8 cellular contexts compared by ENCODE assay signal in the genomic region with DNA sequence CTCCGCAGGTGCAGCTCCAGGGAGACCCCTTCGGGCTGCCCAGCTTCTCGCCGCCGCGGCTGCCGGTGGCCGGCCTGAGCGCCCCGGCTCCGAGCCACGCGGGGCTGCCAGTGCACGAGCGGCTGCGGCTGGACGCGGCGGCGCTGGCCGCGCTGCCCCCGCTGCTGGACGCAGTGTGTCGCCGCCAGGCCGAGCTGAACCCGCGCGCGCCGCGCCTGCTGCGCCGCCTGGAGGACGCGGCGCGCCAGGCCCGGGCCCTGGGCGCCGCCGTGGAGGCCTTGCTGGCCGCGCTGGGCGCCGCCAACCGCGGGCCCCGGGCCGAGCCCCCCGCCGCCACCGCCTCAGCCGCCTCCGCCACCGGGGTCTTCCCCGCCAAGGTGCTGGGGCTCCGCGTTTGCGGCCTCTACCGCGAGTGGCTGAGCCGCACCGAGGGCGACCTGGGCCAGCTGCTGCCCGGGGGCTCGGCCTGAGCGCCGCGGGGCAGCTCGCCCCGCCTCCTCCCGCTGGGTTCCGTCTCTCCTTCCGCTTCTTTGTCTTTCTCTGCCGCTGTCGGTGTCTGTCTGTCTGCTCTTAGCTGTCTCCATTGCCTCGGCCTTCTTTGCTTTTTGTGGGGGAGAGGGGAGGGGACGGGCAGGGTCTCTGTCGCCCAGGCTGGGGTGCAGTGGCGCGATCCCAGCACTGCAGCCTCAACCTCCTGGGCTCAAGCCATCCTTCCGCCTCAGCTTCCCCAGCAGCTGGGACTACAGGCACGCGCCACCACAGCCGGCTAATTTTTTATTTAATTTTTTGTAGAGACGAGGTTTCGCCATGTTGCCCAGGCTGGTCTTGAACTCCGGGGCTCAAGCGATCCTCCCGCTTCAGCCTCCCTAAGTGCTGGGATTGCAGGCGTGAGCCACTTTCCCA. TPM values are rescaled to one million over a fixed set of nuclear protein-coding genes. Genes with fewer than 3 reads are reported as not detected.
DNase-seq lines count a peak whose midpoint lies in the region; ATAC-seq and TF ChIP-seq lines count a peak whose summit lies in the region.

No MANE protein-coding gene starts in this region.

- H3K9me3 ChIP-seq in OCI-LY7 (ENCODE audit: low read length) (no peaks in the 10 kb centered on the region; the same call in 1 of the 2 replicates), neutrophil (no peaks in the 10 kb centered on the region), aorta (ENCODE audit: control insufficient read depth, low read length) (no peaks in the 10 kb centered on the region)

- peak overlapping the region; percentile 91 for H3K4me3 Mint-ChIP-seq in glutamatergic neuron (ENCODE audit: unreplicated experiment)

- intact Hi-C loops in OCI-LY7 (cut with micrococcal nuclease; ENCODE audit: unreplicated experiment), result no loop called here
- intact Hi-C loops in aorta (cut with DNase I), result loop anchor here in 1 of 2 donors (5.0 kb wide), 1 partner anchor 55 kb away; no protein-coding TSS in a partner anchor

- peak overlapping the region; percentile 44 for H2AFZ ChIP-seq in OCI-LY7 (ENCODE audit: low read length)

- DNase-seq in SHP77 (lab: John Stamatoyannopoulos, UW) (peak; percentile 35 to 45), SHP77 treated with DMSO at 0.1 percent for 48 hours (lab: John Stamatoyannopoulos, UW) (no peak), OCI-LY7 (ENCODE audit: low spot score) (no peak), glutamatergic neuron (peak; percentile 79), aorta (peak; percentile 79 to 91)
- DNase-seq in activated naive CD4-positive, alpha-beta T cell treated with anti-CD3 and anti-CD28 coated beads, Interleukin-2, amount 50 U/mL, for 72 hours (ENCODE audit: low spot score in 2 of 2), result peak; percentile 72 to 81

- TF ChIP-seq CTCF in OCI-LY7 (conservative IDR thresholded peaks at IDR 0.05; ENCODE audit: low read length) (no peak), glutamatergic neuron (IDR thresholded peaks at IDR 0.05; ENCODE audit: partially characterized antibody, unreplicated experiment) (peak; percentile 27), neutrophil (IDR thresholded peaks at IDR 0.05) (peak; percentile 43)

- H3K36me3 Mint-ChIP-seq in activated naive CD4-positive, alpha-beta T cell treated with anti-CD3 and anti-CD28 coated beads, Interleukin-2, amount 50 U/mL, for 72 hours, result peaks cover 5 to 8% of the 10 kb centered on the region in 2 donors
- H3K36me3 Mint-ChIP-seq in glutamatergic neuron (ENCODE audit: unreplicated experiment), result no peaks in the 10 kb centered on the region

- no TSS peak for BruUV-seq in OCI-LY7 (replicated peaks; lab: Mats Ljungman, UMichigan)

- peak overlapping the region; percentile 92 to 99 for H3K27ac Mint-ChIP-seq in activated naive CD4-positive, alpha-beta T cell treated with anti-CD3 and anti-CD28 coated beads, Interleukin-2, amount 50 U/mL, for 72 hours
- H3K27ac Mint-ChIP-seq in glutamatergic neuron (ENCODE audit: unreplicated experiment), result peak overlapping the region; percentile 97

- H3K4me1 ChIP-seq in OCI-LY7 (ENCODE audit: insufficient read depth, low read length, poor library complexity, severe bottlenecking), result peaks cover 39% of the 10 kb centered on the region
- peaks cover 46 to 47% of the 10 kb centered on the region in 2 experiments for H3K4me1 ChIP-seq in neutrophil (ENCODE audit: control insufficient read depth in 1 of 2, insufficient read depth in 1 of 2, low read depth in 1 of 2, low read length in 1 of 2)
- no peaks in the 10 kb centered on the region for H3K4me1 ChIP-seq in aorta (ENCODE audit: control insufficient read depth in 1 of 2, insufficient read depth in 2 of 2, low read length in 2 of 2)

- CTCF ChIA-PET in OCI-LY7 (lab: Charles Lee; ENCODE audit: unreplicated experiment), result no interaction called here

- H3K4me1 Mint-ChIP-seq in glutamatergic neuron (ENCODE audit: low read depth, unreplicated experiment), result peaks cover 5% of the 10 kb centered on the region

- 11 to 16% methylated on average over 46 to 93 of the region's 93 CpGs for WGBS in aorta, 2 donors

- peak; percentile 73 for ATAC-seq in HG02870 (IDR thresholded peaks at IDR 0.05; ENCODE audit: unreplicated experiment)
- peak; percentile 91 to 93 for ATAC-seq in activated naive CD4-positive, alpha-beta T cell treated with anti-CD3 and anti-CD28 coated beads, Interleukin-2, amount 50 U/mL, for 72 hours
- peak; percentile 82 for ATAC-seq in aorta (ENCODE audit: low FRiP score)

- H3K9me3 Mint-ChIP-seq in activated naive CD4-positive, alpha-beta T cell treated with anti-CD3 and anti-CD28 coated beads, Interleukin-2, amount 50 U/mL, for 72 hours, result peaks cover 3 to 5% of the 10 kb centered on the region in 2 donors
- peaks cover 8% of the 10 kb centered on the region for H3K9me3 Mint-ChIP-seq in glutamatergic neuron (ENCODE audit: unreplicated experiment)

- no peaks in the 10 kb centered on the region for H3K9me2 ChIP-seq in OCI-LY7 (ENCODE audit: insufficient read depth, low read length)

- H3K4me3 ChIP-seq in OCI-LY7 (ENCODE audit: low read depth, low read length, poor library complexity, severe bottlenecking) (no peak overlapping the region), neutrophil (ENCODE audit: low read depth in 1 of 2, low read length in 1 of 2) (peak overlapping the region; percentile 68 to 74), aorta (ENCODE audit: low read length in 2 of 2) (peak overlapping the region; percentile 50 to 80)

- H3K27ac ChIP-seq in OCI-LY7 (ENCODE audit: low read depth, low read length, poor library complexity, severe bottlenecking) (no peak overlapping the region), neutrophil (peak overlapping the region; percentile 89), aorta (ENCODE audit: low read depth in 1 of 2, low read length in 2 of 2) (peak overlapping the region; percentile 77 to 78)

- POLR2A ChIA-PET in OCI-LY7 (lab: Charles Lee), result interaction anchor here (0.5 to 0.7 kb wide), 3 partner anchors 11 to 52 kb away, joined by 3 to 5 read pairs (median 3); no protein-coding TSS in a partner anchor

- H3K4me2 ChIP-seq in OCI-LY7 (ENCODE audit: low read length), result peak overlapping the region; percentile 46; the same call in 1 of the 2 replicates

- H3K36me3 ChIP-seq in OCI-LY7 (ENCODE audit: insufficient read depth, low read length) (no peaks in the 10 kb centered on the region), neutrophil (no peaks in the 10 kb centered on the region), aorta (ENCODE audit: control insufficient read depth in 1 of 2, insufficient read depth in 2 of 2, low read length in 1 of 2) (peaks cover 0 to 2% of the 10 kb centered on the region in 2 donors)

- no peaks in the 10 kb centered on the region for H4K20me1 ChIP-seq in OCI-LY7 (ENCODE audit: insufficient read depth, low read length)

- peaks cover 6% of the 10 kb centered on the region for H3K27me3 Mint-ChIP-seq in glutamatergic neuron (ENCODE audit: unreplicated experiment)

- no peaks in the 10 kb centered on the region for H3K79me2 ChIP-seq in OCI-LY7 (ENCODE audit: insufficient read depth, low read depth, low read length)

- H3K27me3 ChIP-seq in neutrophil (no peaks in the 10 kb centered on the region), aorta (ENCODE audit: control insufficient read depth in 1 of 2, insufficient read depth in 2 of 2, low read length in 1 of 2) (no peaks in the 10 kb centered on the region)

RNA-seq across cellular contexts. Expression of a gene that starts 5.9 kb away (rescaled TPM):
- total RNA-seq in OCI-LY7 (2014; rRNA removed; shearing (Covaris generic)), result 0.09 and 0.21 TPM in 2 replicates
- total RNA-seq in OCI-LY7 (2022) (0.46 and 0.68 TPM in 2 replicates), glutamatergic neuron (ENCODE audit: unreplicated experiment) (1.7 TPM), aorta (1 to 10 TPM; 6.2 to 7.2 TPM)
- under 1 TPM; 0.29 to 0.96 TPM for total RNA-seq in activated naive CD4-positive, alpha-beta T cell treated with anti-CD3 and anti-CD28 coated beads, Interleukin-2, amount 50 U/mL, for 72 hours
- 1 to 10 TPM; 6.4 to 7.9 TPM for polyA plus RNA-seq in aorta

RNA-seq across cellular contexts. Expression of a gene that starts 8.4 kb away (rescaled TPM):
- total RNA-seq in OCI-LY7 (2014; rRNA removed; shearing (Covaris generic)), result 17.8 and 20.6 TPM in 2 replicates
- total RNA-seq in OCI-LY7 (2022), result 11.0 and 11.5 TPM in 2 replicates
- total RNA-seq in activated naive CD4-positive, alpha-beta T cell treated with anti-CD3 and anti-CD28 coated beads, Interleukin-2, amount 50 U/mL, for 72 hours, result 10 to 100 TPM; 27.3 to 45.9 TPM
- total RNA-seq in glutamatergic neuron (ENCODE audit: unreplicated experiment), result 24.0 TPM
- 10 to 100 TPM; 30.2 to 33.9 TPM for total RNA-seq in aorta
- polyA plus RNA-seq in aorta, result 10 to 100 TPM; 54.8 to 60.7 TPM

RNA-seq across cellular contexts. Expression of a gene that starts 21.1 kb away (rescaled TPM):
- total RNA-seq in OCI-LY7 (2014; rRNA removed; shearing (Covaris generic)), result 16.1 and 16.2 TPM in 2 replicates
- total RNA-seq in OCI-LY7 (2022) (30.2 and 34.8 TPM in 2 replicates), glutamatergic neuron (ENCODE audit: unreplicated experiment) (76.8 TPM), aorta (10 to 100 TPM; 14.7 to 22.7 TPM)
- total RNA-seq in activated naive CD4-positive, alpha-beta T cell treated with anti-CD3 and anti-CD28 coated beads, Interleukin-2, amount 50 U/mL, for 72 hours, result 10 to 100 TPM; 24.4 to 36.4 TPM
- 10 to 100 TPM in 1 of 2 donors, 1 to 10 TPM in 1; 4.3 to 11.6 TPM for polyA plus RNA-seq in aorta

RNA-seq across cellular contexts. Expression of a gene that starts 46.5 kb away (rescaled TPM):
- total RNA-seq in OCI-LY7 (2014; rRNA removed; shearing (Covaris generic)), result 5.7 and 7.8 TPM in 2 replicates
- total RNA-seq in OCI-LY7 (2022), result 16.3 and 18.3 TPM in 2 replicates
- 10 to 100 TPM in 1 of 2 donors, 1 to 10 TPM in 1; 7.3 to 17.1 TPM for total RNA-seq in activated naive CD4-positive, alpha-beta T cell treated with anti-CD3 and anti-CD28 coated beads, Interleukin-2, amount 50 U/mL, for 72 hours
- 5.1 TPM for total RNA-seq in glutamatergic neuron (ENCODE audit: unreplicated experiment)
- total RNA-seq in aorta, result 10 to 100 TPM; 11.8 to 21.7 TPM
- 10 to 100 TPM in 1 of 2 donors, 1 to 10 TPM in 1; 9.1 to 20.8 TPM for polyA plus RNA-seq in aorta

RNA-seq across cellular contexts. Expression of a gene that starts 55.2 kb away (rescaled TPM):
- total RNA-seq in OCI-LY7 (2014; rRNA removed; shearing (Covaris generic)), result 8.6 and 9.0 TPM in 2 replicates
- total RNA-seq in OCI-LY7 (2022) (35.7 and 36.0 TPM in 2 replicates), glutamatergic neuron (ENCODE audit: unreplicated experiment) (24.3 TPM), aorta (10 to 100 TPM; 16.4 to 19.7 TPM)
- total RNA-seq in activated naive CD4-positive, alpha-beta T cell treated with anti-CD3 and anti-CD28 coated beads, Interleukin-2, amount 50 U/mL, for 72 hours, result 10 to 100 TPM; 24.5 to 34.1 TPM
- polyA plus RNA-seq in aorta, result 1 to 10 TPM; 4.4 to 9.7 TPM

Comparison
In these comparisons a context has a peak if more than half of its experiments do, and no peak if none do; other contexts are left out.
1. DNase-seq: peak in SHP77 (2 of 2), activated naive CD4-positive, alpha-beta T cell treated with anti-CD3 and anti-CD28 coated beads, Interleukin-2, amount 50 U/mL, for 72 hours (2 of 2), glutamatergic neuron (single experiment) and aorta (2 of 2); none in SHP77 treated with DMSO at 0.1 percent for 48 hours (single experiment) and OCI-LY7 (single experiment).
2. Peak in every context shown above with its lines, with median percentiles within 50 percentile points of each other: ATAC-seq.